ENCODE assay signal across 11 cellular contexts in the genomic region with DNA sequence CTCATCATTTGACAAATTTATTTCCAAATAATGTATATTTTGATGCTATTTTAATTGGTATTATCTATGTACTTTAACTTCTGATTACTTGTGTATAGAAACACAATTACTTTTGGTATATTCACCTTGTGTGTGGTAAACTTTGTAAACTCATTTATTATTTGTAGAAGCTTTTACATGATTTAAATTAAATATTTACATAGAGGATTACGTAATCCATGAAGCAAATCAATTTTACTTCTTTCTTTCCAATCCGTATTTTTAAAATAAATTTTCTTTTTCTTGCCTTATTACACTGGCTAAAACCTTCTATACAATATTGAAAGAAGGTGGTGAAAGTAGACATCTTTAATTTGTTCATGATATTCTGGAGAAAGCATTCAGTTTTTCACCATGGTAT.
"Had no signal": no experiment of that assay in that cellular context is flagged by ENCODE, and none has a peak within 500 bp of the region (broad histone marks: within the 10 kb centered on the region; RNA-seq: fewer than 3 reads in every experiment).

No MANE protein-coding gene starts in this region.

- H3K27ac ChIP-seq: GM23248 had no signal

- H2AFZ ChIP-seq: GM23248, GM23338 had no signal

- FAIRE-seq: H1, H54 had no signal

- H3K4me1 ChIP-seq: HAP-1 had no signal

- H3K9ac ChIP-seq: GM23248 had no signal

- ATAC-seq: GM23338, HCT116 had no signal

- DNase-seq: GM23248, GOT3, H7, H9, HCEC 1CT, HFFc6 had no signal

- H3K9me3 ChIP-seq: HAP-1 had no signal

- H3K4me2 ChIP-seq: GM23338 had no signal

- H3K4me3 ChIP-seq: GM23248, GM23338, HAP-1 had no signal

- H3K36me3 ChIP-seq: HAP-1 had no signal
